In genomic region chr21:45304161-45304830, GRCh38 we compare ENCODE assay signal across 20 cellular contexts. TPM values are rescaled to one million over a fixed set of nuclear protein-coding genes. Genes with fewer than 3 reads are reported as not detected.
DNase-seq lines count a peak whose midpoint lies in the region; ATAC-seq and TF ChIP-seq lines count a peak whose summit lies in the region.
"Had no signal": no experiment of that assay in that cellular context is flagged by ENCODE, and none has a peak within 500 bp of the region (broad histone marks: within the 10 kb centered on the region; RNA-seq: fewer than 3 reads in every experiment).

No MANE protein-coding gene starts in this region.

- peak overlapping the region; percentile 95 for H2BK12ac ChIP-seq in neuronal stem cell (ENCODE audit: low read length)

- peaks cover 0 to 15% (median 6%) of the 10 kb centered on the region in 11 experiments; a peak in 6 of 22 replicates for H3K27me3 ChIP-seq in BLaER1 treated with 17β-estradiol and CSF1 and Interleukin-3, amounts not matched to agents 10 nM and 100 nM
- H3K27me3 ChIP-seq in Panc1 (ENCODE audit: control insufficient read depth, insufficient read depth, low read length) (no peaks in the 10 kb centered on the region), neuronal stem cell (ENCODE audit: control insufficient read depth in 3 of 3, insufficient read depth in 3 of 3, low read depth in 1 of 3, low read length in 3 of 3) (peaks cover 0 to 3% (median 0%) of the 10 kb centered on the region in 3 experiments)
- H3K27me3 ChIP-seq: gastroesophageal sphincter, uterus had no signal

- H2BK15ac ChIP-seq in neuronal stem cell (ENCODE audit: low read length) = peak overlapping the region; percentile 79

- H4K91ac ChIP-seq in neuronal stem cell (ENCODE audit: low read depth, low read length, poor library complexity) = no peak overlapping the region

- peak overlapping the region; percentile 85 for H3K14ac ChIP-seq in neuronal stem cell (ENCODE audit: low read length)

- no peak overlapping the region for H3K4me3 ChIP-seq in BLaER1 treated with 17β-estradiol and CSF1 and Interleukin-3, amounts not matched to agents 10 nM and 100 nM
- H3K4me3 ChIP-seq in Panc1 (ENCODE audit: low read depth in 2 of 2, low read length in 2 of 2) (no peak overlapping the region), neuronal stem cell (ENCODE audit: low read length in 2 of 2) (no peak overlapping the region)
- H3K4me3 ChIP-seq: gastroesophageal sphincter, HAP-1, uterus had no signal

- intact Hi-C loops in Panc1 (cut with micrococcal nuclease; ENCODE audit: unreplicated experiment) = no loop called here

- H2AK5ac ChIP-seq in neuronal stem cell (ENCODE audit: low read depth, low read length) = peak overlapping the region; percentile 89

- CTCF ChIA-PET in Panc1 (lab: Charles Lee) = no interaction called here

- peaks cover 12 to 22% of the 10 kb centered on the region in 2 donors for H3K4me1 Mint-ChIP-seq in effector memory CD8-positive, alpha-beta T cell (ENCODE audit: low read depth in 2 of 2)

- peaks cover 35 to 84% (median 78%) of the 10 kb centered on the region in 10 experiments for H3K4me1 ChIP-seq in BLaER1 treated with 17β-estradiol and CSF1 and Interleukin-3, amounts not matched to agents 10 nM and 100 nM
- H3K4me1 ChIP-seq in Panc1 (ENCODE audit: control insufficient read depth, insufficient read depth, low read length) = peaks cover 38% of the 10 kb centered on the region
- peaks cover 22 to 24% of the 10 kb centered on the region in 2 donors for H3K4me1 ChIP-seq in neuronal stem cell (ENCODE audit: control insufficient read depth in 2 of 2, insufficient read depth in 1 of 2, low read depth in 1 of 2, low read length in 2 of 2)
- H3K4me1 ChIP-seq: HAP-1 had no signal

- H3K27ac Mint-ChIP-seq in effector memory CD8-positive, alpha-beta T cell = peak overlapping the region; percentile 49 to 69
- H3K27ac Mint-ChIP-seq: T-helper 1 cell treated with Interleukin-12 subunit alpha and Interleukin-12 subunit beta and Interleukin-4 antibody, amounts not matched to agents 30 μg/mL and 1 μg/mL, for 36 hours had no signal

- H3K36me3 ChIP-seq in BLaER1 treated with 17β-estradiol and CSF1 and Interleukin-3, amounts not matched to agents 10 nM and 100 nM = no peaks in the 10 kb centered on the region
- H3K36me3 ChIP-seq in Panc1 (ENCODE audit: control insufficient read depth, insufficient read depth, low read length) (no peaks in the 10 kb centered on the region), neuronal stem cell (replicated peaks in 1 of 2; ENCODE audit: control insufficient read depth in 2 of 2, insufficient read depth in 2 of 2, low read length in 2 of 2) (no peaks in the 10 kb centered on the region)
- H3K36me3 ChIP-seq: gastroesophageal sphincter, HAP-1, uterus had no signal

- no peak overlapping the region for H2BK120ac ChIP-seq in neuronal stem cell (ENCODE audit: low read depth, low read length)

- no TSS peak for BruUV-seq in Panc1 (replicated peaks; lab: Mats Ljungman, UMichigan)

- TF ChIP-seq CTCF in Panc1 (IDR thresholded peaks at IDR 0.05) = no peak

- peaks cover 3% of the 10 kb centered on the region for H3K79me1 ChIP-seq in neuronal stem cell (ENCODE audit: low read depth, low read length)

- no peak overlapping the region for H3K9ac ChIP-seq in BLaER1 treated with 17β-estradiol and CSF1 and Interleukin-3, amounts not matched to agents 10 nM and 100 nM
- peak overlapping the region; percentile 3 for H3K9ac ChIP-seq in neuronal stem cell (ENCODE audit: low read depth, low read length, poor library complexity)

- peak overlapping the region; percentile 94 for H3K23ac ChIP-seq in neuronal stem cell (ENCODE audit: low read depth, low read length, poor library complexity)

- peaks cover 27 to 60% of the 10 kb centered on the region in 2 donors for H3K27me3 Mint-ChIP-seq in effector memory CD8-positive, alpha-beta T cell

- H4K20me1 ChIP-seq in BLaER1 treated with 17β-estradiol and CSF1 and Interleukin-3, amounts not matched to agents 10 nM and 100 nM = peaks cover 0 to 12% (median 0%) of the 10 kb centered on the region in 11 experiments; a peak in 5 of 22 replicates

- in situ Hi-C loops in Panc1 (cut with HindIII; ENCODE audit: low pct_unique_long_range_greater_than_20kb, low sequenced_read_pairs) = no loop called here

- no CpG with 5 or more reads among the region's 11 CpGs for WGBS in neuronal stem cell (ENCODE audit: extremely low coverage in 2 of 2, insufficient read length in 2 of 2, insufficient replicate concordance in 1 of 2), 2 donors

- H3K27ac ChIP-seq in BLaER1 treated with 17β-estradiol and CSF1 and Interleukin-3, amounts not matched to agents 10 nM and 100 nM = no peak overlapping the region; a peak in 1 of 22 replicates
- H3K27ac ChIP-seq in Panc1 (ENCODE audit: low read length) (peak overlapping the region; percentile 29), neuronal stem cell (replicated peaks; ENCODE audit: low read length) (no peak overlapping the region)
- H3K27ac ChIP-seq: uterus had no signal

- no peak overlapping the region for H2AFZ ChIP-seq in neuronal stem cell (ENCODE audit: low read length)

- peak overlapping the region; percentile 43 for H2BK5ac ChIP-seq in neuronal stem cell (ENCODE audit: low read length)

- ATAC-seq in Panc1 (no peak), GM18519 (IDR thresholded peaks at IDR 0.05; ENCODE audit: low FRiP score, unreplicated experiment) (no peak)
- ATAC-seq in effector memory CD8-positive, alpha-beta T cell (replicated peaks) = no peak
- ATAC-seq: gastroesophageal sphincter had no signal

- H3K18ac ChIP-seq in neuronal stem cell (ENCODE audit: low read length) = peak overlapping the region; percentile 77

- H3K9me3 ChIP-seq in BLaER1 treated with 17β-estradiol and CSF1 and Interleukin-3, amounts not matched to agents 10 nM and 100 nM (replicated peaks in 1 of 11) = no peaks in the 10 kb centered on the region
- no peaks in the 10 kb centered on the region for H3K9me3 ChIP-seq in Panc1 (ENCODE audit: control insufficient read depth, insufficient read depth, low read depth, low read length)
- peaks cover 0 to 2% of the 10 kb centered on the region in 2 donors for H3K9me3 ChIP-seq in neuronal stem cell (replicated peaks in 1 of 2; ENCODE audit: control insufficient read depth in 2 of 2, insufficient read depth in 1 of 2, low read depth in 1 of 2, low read length in 2 of 2)
- H3K9me3 ChIP-seq: gastroesophageal sphincter, HAP-1, uterus had no signal

- DNase-seq in Panc1 (ENCODE audit: low read depth, low spot score) = no peak
- DNase-seq in effector memory CD8-positive, alpha-beta T cell = no peak
- no peak for DNase-seq in neuronal stem cell (ENCODE audit: low spot score)
- DNase-seq in SK-N-DZ (ENCODE audit: low spot score) = no peak
- DNase-seq in NCI-H524 treated with DMSO at 0.1 percent for 48 hours (lab: John Stamatoyannopoulos, UW) = no peak
- DNase-seq in stimulated activated CD4-positive, alpha-beta T cell treated with anti-CD3 and anti-CD28 coated beads, Interleukin-4, amount 100 ng/mL, for 1 hour = no peak
- DNase-seq: activated CD8-positive, alpha-beta memory T cell treated with anti-CD3 and anti-CD28 coated beads, Interleukin-2, amount 50 U/mL, for 4 hours; KBM-7; mesendoderm; NCI-H1092; NCI-H2107; NCI-H774; occipital lobe; small intestine had no signal

- no peaks in the 10 kb centered on the region for H3K36me3 Mint-ChIP-seq in effector memory CD8-positive, alpha-beta T cell (ENCODE audit: insufficient read depth)

- no peaks in the 10 kb centered on the region for H3K9me3 Mint-ChIP-seq in effector memory CD8-positive, alpha-beta T cell
- H3K9me3 Mint-ChIP-seq: T-helper 1 cell treated with Interleukin-12 subunit alpha and Interleukin-12 subunit beta and Interleukin-4 antibody, amounts not matched to agents 30 μg/mL and 1 μg/mL, for 36 hours had no signal

- peak overlapping the region in 9 of 11 experiments; percentile 39 to 89 (median 68); a peak in 17 of 22 replicates for H3K4me2 ChIP-seq in BLaER1 treated with 17β-estradiol and CSF1 and Interleukin-3, amounts not matched to agents 10 nM and 100 nM
- H3K4me2 ChIP-seq in neuronal stem cell (ENCODE audit: insufficient read depth, low read length, poor library complexity, severe bottlenecking) = no peak overlapping the region

- H4K8ac ChIP-seq in neuronal stem cell (ENCODE audit: low read depth, low read length) = peak overlapping the region; percentile 30

- no peak overlapping the region for H3K4me3 Mint-ChIP-seq in effector memory CD8-positive, alpha-beta T cell
- H3K4me3 Mint-ChIP-seq: T-helper 1 cell treated with Interleukin-12 subunit alpha and Interleukin-12 subunit beta and Interleukin-4 antibody, amounts not matched to agents 30 μg/mL and 1 μg/mL, for 36 hours had no signal

- no peak overlapping the region for H3K4ac ChIP-seq in neuronal stem cell (ENCODE audit: low read length)

- POLR2A ChIA-PET in Panc1 (lab: Charles Lee) = no interaction called here

RNA-seq across cellular contexts. Expression of gene POFUT2, which starts 16.6 kb away (rescaled TPM):
- 59.6 TPM for total RNA-seq in Panc1 (2021; ENCODE audit: unreplicated experiment)
- polyA plus RNA-seq in Panc1 (2012; ENCODE audit: insufficient read length) = 68.4 TPM
- polyA plus RNA-seq in neuronal stem cell (2013, experiment 1 of 2) = 33.3 TPM
- polyA plus RNA-seq in neuronal stem cell (2013, experiment 2 of 2) = 32.4 TPM
- 13.5 and 16.8 TPM in 2 replicates for polyA plus RNA-seq in SK-N-DZ (2014; cell fraction: cytosol; rRNA removed)
- polyA plus RNA-seq in SK-N-DZ (2014; cell fraction: nucleus; rRNA removed) = 68.2 and 72.8 TPM in 2 replicates
